Comparison of ENCODE assay signal across 1 cellular context in the genomic region with DNA sequence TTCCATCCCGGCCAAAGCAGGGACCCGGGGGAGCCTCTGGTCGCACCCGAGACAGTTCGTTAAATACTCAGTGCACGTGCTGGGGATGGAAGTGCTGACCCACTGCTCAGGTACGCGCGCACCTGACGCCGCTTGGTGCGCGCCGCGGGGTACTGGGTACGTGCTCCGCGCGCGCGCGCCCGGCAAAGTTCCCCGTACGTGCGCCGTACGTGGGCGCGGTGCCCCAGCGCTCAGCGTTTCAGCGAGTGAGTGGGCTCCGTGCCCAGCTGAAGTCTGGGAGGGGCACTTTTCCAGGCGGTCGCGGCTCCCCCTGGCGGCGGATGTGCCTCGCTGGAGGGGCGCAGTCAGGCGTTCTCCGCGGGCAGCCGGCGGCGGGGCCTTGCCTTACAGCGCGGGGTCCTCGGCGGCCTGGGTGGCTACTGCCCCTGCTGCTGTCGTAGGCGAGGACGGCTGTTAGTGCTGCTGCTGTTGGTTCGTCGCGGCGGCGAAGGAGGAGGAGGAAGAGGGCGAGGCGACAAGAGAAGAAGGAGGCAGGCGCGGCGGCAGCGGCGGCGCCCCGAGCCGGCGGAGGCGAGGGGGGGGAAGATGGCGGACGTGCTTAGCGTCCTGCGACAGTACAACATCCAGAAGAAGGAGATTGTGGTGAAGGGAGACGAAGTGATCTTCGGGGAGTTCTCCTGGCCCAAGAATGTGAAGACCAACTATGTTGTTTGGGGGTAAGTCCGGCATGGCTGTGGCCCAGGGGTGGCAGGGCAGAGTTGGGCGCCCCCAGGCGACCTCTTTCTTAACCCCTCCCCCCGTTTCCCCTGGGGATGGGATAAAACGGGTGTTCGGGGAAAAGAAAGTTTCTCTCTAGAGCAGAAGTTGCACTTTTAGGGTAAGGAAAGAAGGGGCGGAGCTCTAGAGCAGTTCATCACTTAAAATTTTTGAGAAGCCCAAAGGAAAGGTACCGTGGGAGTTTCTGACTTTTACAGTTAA.
TF ChIP-seq lines count a peak whose summit lies in the region.

A gene (plus strand): TSS at position 416 of the 978 bp plus-strand sequence. CDS start 170 bp downstream, at position 586.

TF ChIP-seq in K562, 482 proteins besides CTCF, POLR2A, EP300 and RAD21 (continued from another document and continues in another):
- TF ChIP-seq, protein P1, sequence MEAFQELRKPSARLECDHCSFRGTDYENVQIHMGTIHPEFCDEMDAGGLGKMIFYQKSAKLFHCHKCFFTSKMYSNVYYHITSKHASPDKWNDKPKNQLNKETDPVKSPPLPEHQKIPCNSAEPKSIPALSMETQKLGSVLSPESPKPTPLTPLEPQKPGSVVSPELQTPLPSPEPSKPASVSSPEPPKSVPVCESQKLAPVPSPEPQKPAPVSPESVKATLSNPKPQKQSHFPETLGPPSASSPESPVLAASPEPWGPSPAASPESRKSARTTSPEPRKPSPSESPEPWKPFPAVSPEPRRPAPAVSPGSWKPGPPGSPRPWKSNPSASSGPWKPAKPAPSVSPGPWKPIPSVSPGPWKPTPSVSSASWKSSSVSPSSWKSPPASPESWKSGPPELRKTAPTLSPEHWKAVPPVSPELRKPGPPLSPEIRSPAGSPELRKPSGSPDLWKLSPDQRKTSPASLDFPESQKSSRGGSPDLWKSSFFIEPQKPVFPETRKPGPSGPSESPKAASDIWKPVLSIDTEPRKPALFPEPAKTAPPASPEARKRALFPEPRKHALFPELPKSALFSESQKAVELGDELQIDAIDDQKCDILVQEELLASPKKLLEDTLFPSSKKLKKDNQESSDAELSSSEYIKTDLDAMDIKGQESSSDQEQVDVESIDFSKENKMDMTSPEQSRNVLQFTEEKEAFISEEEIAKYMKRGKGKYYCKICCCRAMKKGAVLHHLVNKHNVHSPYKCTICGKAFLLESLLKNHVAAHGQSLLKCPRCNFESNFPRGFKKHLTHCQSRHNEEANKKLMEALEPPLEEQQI (IDR thresholded peaks at IDR 0.05): peak; percentile 15
- TF ChIP-seq, protein P2, sequence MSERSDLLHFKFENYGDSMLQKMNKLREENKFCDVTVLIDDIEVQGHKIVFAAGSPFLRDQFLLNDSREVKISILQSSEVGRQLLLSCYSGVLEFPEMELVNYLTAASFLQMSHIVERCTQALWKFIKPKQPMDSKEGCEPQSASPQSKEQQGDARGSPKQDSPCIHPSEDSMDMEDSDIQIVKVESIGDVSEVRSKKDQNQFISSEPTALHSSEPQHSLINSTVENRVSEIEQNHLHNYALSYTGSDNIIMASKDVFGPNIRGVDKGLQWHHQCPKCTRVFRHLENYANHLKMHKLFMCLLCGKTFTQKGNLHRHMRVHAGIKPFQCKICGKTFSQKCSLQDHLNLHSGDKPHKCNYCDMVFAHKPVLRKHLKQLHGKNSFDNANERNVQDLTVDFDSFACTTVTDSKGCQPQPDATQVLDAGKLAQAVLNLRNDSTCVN (CRISPR knock-in tag; IDR thresholded peaks at IDR 0.05): peak; percentile 69; the same call in 1 of the 2 replicates
- TF ChIP-seq SIN3A (IDR thresholded peaks at IDR 0.05; ENCODE audit: borderline replicate concordance in 2 of 2, control insufficient read depth in 1 of 2, low read depth in 2 of 2, low read length in 2 of 2): peak; percentile 56 to 75; a peak in 2 of 4 replicates
- no peak for TF ChIP-seq MECOM (CRISPR knock-in tag; IDR thresholded peaks at IDR 0.05)
- peak; percentile 94 for TF ChIP-seq CXXC5 (CRISPR knock-in tag; IDR thresholded peaks at IDR 0.05)
- no peak for TF ChIP-seq NFYB (IDR thresholded peaks at IDR 0.05; ENCODE audit: extremely low read depth, insufficient read length)
- peak; percentile 99 for TF ChIP-seq FIP1L1 (IDR thresholded peaks at IDR 0.05; ENCODE audit: low read depth, low read length, poor library complexity, severe bottlenecking)
- peak in 1 of 2 experiments; percentile 76; a peak in 2 of 4 replicates for TF ChIP-seq HDAC1 (IDR thresholded peaks at IDR 0.05)
- TF ChIP-seq NR2C1 (IDR thresholded peaks at IDR 0.05): no peak
- TF ChIP-seq NR2C1 (tag; IDR thresholded peaks at IDR 0.05): no peak
- peak; percentile 66 for TF ChIP-seq SMARCA5 (IDR thresholded peaks at IDR 0.05)
- TF ChIP-seq ATF7 (IDR thresholded peaks at IDR 0.05): peak; percentile 88
- TF ChIP-seq HLTF (IDR thresholded peaks at IDR 0.05): peak; percentile 92
- TF ChIP-seq BCOR (IDR thresholded peaks at IDR 0.05): peak; percentile 73
- peak; percentile 18; the same call in 1 of the 2 replicates for TF ChIP-seq ZNF143 (CRISPR knock-in tag; IDR thresholded peaks at IDR 0.05)
- TF ChIP-seq HDGF (IDR thresholded peaks at IDR 0.05): 0 out of 2 replicates have a peak, but pooled peaks have one; percentile 50
- no peak for TF ChIP-seq SRSF7 (optimal IDR thresholded peaks at IDR 0.05; ENCODE audit: low read depth, low read length)
- TF ChIP-seq, protein P3, sequence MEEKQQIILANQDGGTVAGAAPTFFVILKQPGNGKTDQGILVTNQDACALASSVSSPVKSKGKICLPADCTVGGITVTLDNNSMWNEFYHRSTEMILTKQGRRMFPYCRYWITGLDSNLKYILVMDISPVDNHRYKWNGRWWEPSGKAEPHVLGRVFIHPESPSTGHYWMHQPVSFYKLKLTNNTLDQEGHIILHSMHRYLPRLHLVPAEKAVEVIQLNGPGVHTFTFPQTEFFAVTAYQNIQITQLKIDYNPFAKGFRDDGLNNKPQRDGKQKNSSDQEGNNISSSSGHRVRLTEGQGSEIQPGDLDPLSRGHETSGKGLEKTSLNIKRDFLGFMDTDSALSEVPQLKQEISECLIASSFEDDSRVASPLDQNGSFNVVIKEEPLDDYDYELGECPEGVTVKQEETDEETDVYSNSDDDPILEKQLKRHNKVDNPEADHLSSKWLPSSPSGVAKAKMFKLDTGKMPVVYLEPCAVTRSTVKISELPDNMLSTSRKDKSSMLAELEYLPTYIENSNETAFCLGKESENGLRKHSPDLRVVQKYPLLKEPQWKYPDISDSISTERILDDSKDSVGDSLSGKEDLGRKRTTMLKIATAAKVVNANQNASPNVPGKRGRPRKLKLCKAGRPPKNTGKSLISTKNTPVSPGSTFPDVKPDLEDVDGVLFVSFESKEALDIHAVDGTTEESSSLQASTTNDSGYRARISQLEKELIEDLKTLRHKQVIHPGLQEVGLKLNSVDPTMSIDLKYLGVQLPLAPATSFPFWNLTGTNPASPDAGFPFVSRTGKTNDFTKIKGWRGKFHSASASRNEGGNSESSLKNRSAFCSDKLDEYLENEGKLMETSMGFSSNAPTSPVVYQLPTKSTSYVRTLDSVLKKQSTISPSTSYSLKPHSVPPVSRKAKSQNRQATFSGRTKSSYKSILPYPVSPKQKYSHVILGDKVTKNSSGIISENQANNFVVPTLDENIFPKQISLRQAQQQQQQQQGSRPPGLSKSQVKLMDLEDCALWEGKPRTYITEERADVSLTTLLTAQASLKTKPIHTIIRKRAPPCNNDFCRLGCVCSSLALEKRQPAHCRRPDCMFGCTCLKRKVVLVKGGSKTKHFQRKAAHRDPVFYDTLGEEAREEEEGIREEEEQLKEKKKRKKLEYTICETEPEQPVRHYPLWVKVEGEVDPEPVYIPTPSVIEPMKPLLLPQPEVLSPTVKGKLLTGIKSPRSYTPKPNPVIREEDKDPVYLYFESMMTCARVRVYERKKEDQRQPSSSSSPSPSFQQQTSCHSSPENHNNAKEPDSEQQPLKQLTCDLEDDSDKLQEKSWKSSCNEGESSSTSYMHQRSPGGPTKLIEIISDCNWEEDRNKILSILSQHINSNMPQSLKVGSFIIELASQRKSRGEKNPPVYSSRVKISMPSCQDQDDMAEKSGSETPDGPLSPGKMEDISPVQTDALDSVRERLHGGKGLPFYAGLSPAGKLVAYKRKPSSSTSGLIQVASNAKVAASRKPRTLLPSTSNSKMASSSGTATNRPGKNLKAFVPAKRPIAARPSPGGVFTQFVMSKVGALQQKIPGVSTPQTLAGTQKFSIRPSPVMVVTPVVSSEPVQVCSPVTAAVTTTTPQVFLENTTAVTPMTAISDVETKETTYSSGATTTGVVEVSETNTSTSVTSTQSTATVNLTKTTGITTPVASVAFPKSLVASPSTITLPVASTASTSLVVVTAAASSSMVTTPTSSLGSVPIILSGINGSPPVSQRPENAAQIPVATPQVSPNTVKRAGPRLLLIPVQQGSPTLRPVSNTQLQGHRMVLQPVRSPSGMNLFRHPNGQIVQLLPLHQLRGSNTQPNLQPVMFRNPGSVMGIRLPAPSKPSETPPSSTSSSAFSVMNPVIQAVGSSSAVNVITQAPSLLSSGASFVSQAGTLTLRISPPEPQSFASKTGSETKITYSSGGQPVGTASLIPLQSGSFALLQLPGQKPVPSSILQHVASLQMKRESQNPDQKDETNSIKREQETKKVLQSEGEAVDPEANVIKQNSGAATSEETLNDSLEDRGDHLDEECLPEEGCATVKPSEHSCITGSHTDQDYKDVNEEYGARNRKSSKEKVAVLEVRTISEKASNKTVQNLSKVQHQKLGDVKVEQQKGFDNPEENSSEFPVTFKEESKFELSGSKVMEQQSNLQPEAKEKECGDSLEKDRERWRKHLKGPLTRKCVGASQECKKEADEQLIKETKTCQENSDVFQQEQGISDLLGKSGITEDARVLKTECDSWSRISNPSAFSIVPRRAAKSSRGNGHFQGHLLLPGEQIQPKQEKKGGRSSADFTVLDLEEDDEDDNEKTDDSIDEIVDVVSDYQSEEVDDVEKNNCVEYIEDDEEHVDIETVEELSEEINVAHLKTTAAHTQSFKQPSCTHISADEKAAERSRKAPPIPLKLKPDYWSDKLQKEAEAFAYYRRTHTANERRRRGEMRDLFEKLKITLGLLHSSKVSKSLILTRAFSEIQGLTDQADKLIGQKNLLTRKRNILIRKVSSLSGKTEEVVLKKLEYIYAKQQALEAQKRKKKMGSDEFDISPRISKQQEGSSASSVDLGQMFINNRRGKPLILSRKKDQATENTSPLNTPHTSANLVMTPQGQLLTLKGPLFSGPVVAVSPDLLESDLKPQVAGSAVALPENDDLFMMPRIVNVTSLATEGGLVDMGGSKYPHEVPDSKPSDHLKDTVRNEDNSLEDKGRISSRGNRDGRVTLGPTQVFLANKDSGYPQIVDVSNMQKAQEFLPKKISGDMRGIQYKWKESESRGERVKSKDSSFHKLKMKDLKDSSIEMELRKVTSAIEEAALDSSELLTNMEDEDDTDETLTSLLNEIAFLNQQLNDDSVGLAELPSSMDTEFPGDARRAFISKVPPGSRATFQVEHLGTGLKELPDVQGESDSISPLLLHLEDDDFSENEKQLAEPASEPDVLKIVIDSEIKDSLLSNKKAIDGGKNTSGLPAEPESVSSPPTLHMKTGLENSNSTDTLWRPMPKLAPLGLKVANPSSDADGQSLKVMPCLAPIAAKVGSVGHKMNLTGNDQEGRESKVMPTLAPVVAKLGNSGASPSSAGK (IDR thresholded peaks at IDR 0.05): peak; percentile 88
- no peak; the same call in 1 of the 2 replicates for TF ChIP-seq ZZZ3 (IDR thresholded peaks at IDR 0.05)
- peak in 1 of 2 experiments; percentile 45; a peak in 1 of 4 replicates for TF ChIP-seq KDM1A (IDR thresholded peaks at IDR 0.05)
- TF ChIP-seq SPI1 (IDR thresholded peaks at IDR 0.05; ENCODE audit: borderline replicate concordance, low read depth, low read length): 0 out of 2 replicates have a peak, but pooled peaks have one; percentile 24
- peak; percentile 85 for TF ChIP-seq SMAD4 (CRISPR knock-in tag; conservative IDR thresholded peaks at IDR 0.05)
- peak; percentile 47 to 93; a peak in 2 of 4 replicates for TF ChIP-seq NONO (IDR thresholded peaks at IDR 0.05; ENCODE audit: low read depth in 2 of 2, low read length in 1 of 2)
